Comparison of ENCODE assay signal across 8 cellular contexts in the genomic region with DNA sequence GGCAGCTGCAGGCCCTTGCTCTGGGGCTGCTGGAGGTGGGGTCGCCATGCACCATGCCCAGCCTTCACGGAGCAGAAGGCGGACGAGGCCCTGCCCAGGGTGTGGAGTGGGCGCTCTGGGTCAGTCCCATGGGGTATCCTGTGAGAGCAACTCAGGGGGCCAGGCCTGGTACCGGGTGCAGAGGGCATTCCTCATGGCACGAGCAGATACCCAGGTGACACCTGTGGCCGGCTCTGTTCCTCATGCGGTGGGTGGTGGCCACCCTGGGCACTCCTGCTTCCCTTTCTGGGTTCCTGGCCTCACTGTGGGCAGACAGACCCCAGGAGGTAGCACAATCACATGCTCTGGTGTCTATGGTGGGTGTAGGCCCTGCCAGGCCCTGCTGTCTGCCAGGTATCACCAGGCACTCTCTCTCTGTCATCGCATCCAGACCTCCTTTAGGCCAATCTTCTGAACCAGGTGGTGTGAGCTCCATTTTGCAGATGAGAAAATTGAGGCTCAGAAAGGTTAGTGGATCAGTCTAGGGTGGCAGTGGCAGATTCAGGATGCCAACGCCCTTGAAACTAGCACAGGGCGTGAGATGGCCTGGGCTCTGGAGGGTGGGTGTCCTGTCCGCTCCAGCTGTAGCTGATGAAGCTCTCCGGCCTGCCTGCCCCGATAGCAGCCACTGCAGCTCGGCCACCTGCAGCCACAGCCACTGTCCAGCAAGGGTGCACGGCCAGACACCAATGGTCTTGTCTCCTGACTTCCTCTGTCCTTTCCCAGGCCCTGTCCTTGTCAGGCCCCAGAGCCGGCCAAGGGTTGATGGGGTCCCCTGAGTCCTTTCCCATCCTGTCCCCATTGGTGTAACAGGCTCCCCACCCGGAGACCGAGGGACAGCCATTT. TPM values are rescaled to one million over a fixed set of nuclear protein-coding genes. Genes with fewer than 3 reads are reported as not detected.
A peak's percentile ranks its signal among the peaks of the same experiment; 100 is the strongest.
DNase-seq lines count a peak whose midpoint lies in the region; ATAC-seq, FAIRE-seq and TF ChIP-seq lines count a peak whose summit lies in the region.
"Had no signal": no experiment of that assay in that cellular context is flagged by ENCODE, and none has a peak within 500 bp of the region (broad histone marks: within the 10 kb centered on the region; RNA-seq: fewer than 3 reads in every experiment).

No MANE protein-coding gene starts in this region.

- H3K4me3 ChIP-seq in IMR-90 (ENCODE audit: insufficient read depth, low read depth, low read length): no peak overlapping the region
- H3K4me3 ChIP-seq in HepG2 (replicated peaks in 1 of 3; ENCODE audit: insufficient read depth in 1 of 3, low read depth in 2 of 3, low read length in 3 of 3): no peak overlapping the region
- peak overlapping the region; percentile 38 for H3K4me3 ChIP-seq in suprapubic skin

- peak overlapping the region; percentile 87 for H3K14ac ChIP-seq in IMR-90 (replicated peaks; ENCODE audit: low read depth, low read length)

- no peaks in the 10 kb centered on the region for H3K9me3 ChIP-seq in IMR-90 (ENCODE audit: control insufficient read depth, insufficient read depth, low read length)
- no peaks in the 10 kb centered on the region for H3K9me3 ChIP-seq in HepG2 (ENCODE audit: low read length)
- no peaks in the 10 kb centered on the region for H3K9me3 ChIP-seq in suprapubic skin

- peak overlapping the region; percentile 79 for H3K18ac ChIP-seq in IMR-90 (ENCODE audit: low read depth, low read length)

- TF ChIP-seq POLR2A in IMR-90 (IDR thresholded peaks at IDR 0.05; ENCODE audit: low read depth, low read length) (no peak), HepG2 (IDR thresholded peaks at IDR 0.05; ENCODE audit: insufficient read depth in 1 of 2, low read depth in 2 of 2, low read length in 2 of 2) (no peak), suprapubic skin (IDR thresholded peaks at IDR 0.05) (no peak)

- H3K27me3 Mint-ChIP-seq in activated naive CD8-positive, alpha-beta T cell treated with anti-CD3 and anti-CD28 coated beads, Interleukin-2, amount 50 U/mL, for 24 hours: no peaks in the 10 kb centered on the region

- H3K27me3 ChIP-seq in IMR-90 (ENCODE audit: control insufficient read depth, insufficient read depth, low read length) (no peaks in the 10 kb centered on the region), HepG2 (ENCODE audit: control insufficient read depth in 1 of 2, insufficient read depth in 2 of 2, low read length in 2 of 2) (no peaks in the 10 kb centered on the region), suprapubic skin (no peaks in the 10 kb centered on the region)

- in situ Hi-C loops in IMR-90 (cut with MboI; ENCODE audit: low sequenced_read_pairs): no loop called here
- in situ Hi-C loops in HepG2 (cut with HindIII; ENCODE audit: extremely low pct_ligation_motif_present, low pct_unique_long_range_greater_than_20kb): no loop called here

- WGBS in IMR-90 (ENCODE audit: extremely low coverage in 2 of 2, insufficient read length in 1 of 2), 2 experiments: 92% methylated on average over 13 of the region's 20 CpGs; no CpG with 5 or more reads in 1 of the 2 experiments
- 76% methylated on average over 3 of the region's 20 CpGs for WGBS in HepG2 (ENCODE audit: low lambda C conversion rate)
- WGBS in suprapubic skin: 82% methylated on average over 8 of the region's 20 CpGs

- peaks cover 41 to 61% of the 10 kb centered on the region in 2 experiments for H3K79me1 ChIP-seq in IMR-90 (ENCODE audit: low read depth in 1 of 2, low read length in 2 of 2)

- H3K36me3 Mint-ChIP-seq in activated naive CD8-positive, alpha-beta T cell treated with anti-CD3 and anti-CD28 coated beads, Interleukin-2, amount 50 U/mL, for 24 hours (ENCODE audit: low read depth): no peaks in the 10 kb centered on the region

- TF ChIP-seq CTCF in IMR-90 (conservative IDR thresholded peaks at IDR 0.05; ENCODE audit: low read depth, low read length) (no peak), HepG2 (CRISPR knock-in tag; IDR thresholded peaks at IDR 0.05) (no peak), suprapubic skin (IDR thresholded peaks at IDR 0.05) (no peak)

- DNase-seq in IMR-90: no peak
- DNase-seq in activated naive CD8-positive, alpha-beta T cell treated with anti-CD3 and anti-CD28 coated beads, Interleukin-2, amount 50 U/mL, for 24 hours: no peak
- DNase-seq in HepG2 (ENCODE audit: low spot score): no peak
- no peak for DNase-seq in suprapubic skin (ENCODE audit: low spot score in 2 of 2)
- DNase-seq in NCI-H146 treated with DMSO at 0.1 percent for 48 hours (lab: John Stamatoyannopoulos, UW; ENCODE audit: unreplicated experiment): no peak
- no peak for DNase-seq in mesenteric fat pad (ENCODE audit: low spot score)
- DNase-seq: activated CD4-positive, alpha-beta T cell treated with anti-CD3 and anti-CD28 coated beads for 48 hours had no signal

- peak overlapping the region; percentile 58; the same call in 1 of the 3 replicates for H2BK15ac ChIP-seq in IMR-90 (ENCODE audit: low read depth, low read length)

- peak overlapping the region; percentile 59 for H3K4me3 Mint-ChIP-seq in activated naive CD8-positive, alpha-beta T cell treated with anti-CD3 and anti-CD28 coated beads, Interleukin-2, amount 50 U/mL, for 24 hours

- H3K27ac Mint-ChIP-seq in activated naive CD8-positive, alpha-beta T cell treated with anti-CD3 and anti-CD28 coated beads, Interleukin-2, amount 50 U/mL, for 24 hours: peak overlapping the region; percentile 76

- dilution Hi-C loops in IMR-90 (cut with HindIII; ENCODE audit: low sequenced_read_pairs, unreplicated experiment): no loop called here

- peaks cover 59% of the 10 kb centered on the region for H3K4me1 Mint-ChIP-seq in activated naive CD8-positive, alpha-beta T cell treated with anti-CD3 and anti-CD28 coated beads, Interleukin-2, amount 50 U/mL, for 24 hours

- no peaks in the 10 kb centered on the region for H3K79me2 ChIP-seq in HepG2 (ENCODE audit: insufficient read depth, low read length)

- H3K4me2 ChIP-seq in IMR-90 (ENCODE audit: low read depth, low read length): peak overlapping the region; percentile 41; the same call in 1 of the 2 replicates
- H3K4me2 ChIP-seq in HepG2 (ENCODE audit: low read depth, low read length): no peak overlapping the region

- peaks cover 10% of the 10 kb centered on the region for H3K9me1 ChIP-seq in IMR-90 (ENCODE audit: insufficient read depth, low read length)

- TF ChIP-seq RAD21 in IMR-90 (IDR thresholded peaks at IDR 0.05; ENCODE audit: low read length): no peak
- no peak for TF ChIP-seq RAD21 in HepG2 (CRISPR knock-in tag; IDR thresholded peaks at IDR 0.05)

- peak overlapping the region; percentile 78 for H2AFZ ChIP-seq in IMR-90 (replicated peaks; ENCODE audit: low read length, poor library complexity)
- no peak overlapping the region for H2AFZ ChIP-seq in HepG2 (ENCODE audit: low read length)

- ATAC-seq in IMR-90 (ENCODE audit: low read depth) (no peak), HepG2 (no peak), HG02798 (IDR thresholded peaks at IDR 0.05; ENCODE audit: poor library complexity, unreplicated experiment) (no peak)
- no peak for ATAC-seq in activated naive CD8-positive, alpha-beta T cell treated with anti-CD3 and anti-CD28 coated beads, Interleukin-2, amount 50 U/mL, for 24 hours

- intact Hi-C loops in IMR-90 (cut with micrococcal nuclease) (no loop called here), HepG2 (cut with micrococcal nuclease; ENCODE audit: unreplicated experiment) (no loop called here)

- H3K23ac ChIP-seq in IMR-90 (ENCODE audit: low read depth, low read length): peak overlapping the region; percentile 93

- peak overlapping the region; percentile 67 for H2BK5ac ChIP-seq in IMR-90 (ENCODE audit: low read depth, low read length, poor library complexity, severe bottlenecking)

- CTCF ChIA-PET in IMR-90 (lab: Yijun Ruan, JAX) (interaction anchor here (0.9 kb wide), 1 partner anchor 15 kb away, joined by 5 read pairs; a partner anchor contains a TSS), HepG2 (lab: Yijun Ruan, JAX; ENCODE audit: low intra/inter-chr PET ratio, low total read pairs) (no interaction called here)

- peaks cover 37% of the 10 kb centered on the region for H3K4me1 ChIP-seq in IMR-90 (ENCODE audit: control insufficient read depth, insufficient read depth, low read length)
- peaks cover 5% of the 10 kb centered on the region; the same call in 1 of the 2 replicates for H3K4me1 ChIP-seq in HepG2 (ENCODE audit: insufficient read depth, low read length)
- peaks cover 63% of the 10 kb centered on the region for H3K4me1 ChIP-seq in suprapubic skin

- H4K8ac ChIP-seq in IMR-90 (ENCODE audit: low read depth in 2 of 2, low read length in 2 of 2): peak overlapping the region in 1 of 2 experiments; percentile 93; a peak in 2 of 4 replicates

- TF ChIP-seq EP300 in HepG2 (IDR thresholded peaks at IDR 0.05; ENCODE audit: low read depth in 2 of 2, low read length in 2 of 2): no peak
- TF ChIP-seq EP300 in HepG2 (CRISPR knock-in tag; IDR thresholded peaks at IDR 0.05; ENCODE audit: borderline replicate concordance): no peak
- TF ChIP-seq EP300 in suprapubic skin (IDR thresholded peaks at IDR 0.05): no peak

- no peak overlapping the region for H3K56ac ChIP-seq in IMR-90 (ENCODE audit: extremely low read depth, insufficient read depth, low read length)

- H4K20me1 ChIP-seq in IMR-90 (ENCODE audit: insufficient read depth, low read length) (peaks cover 21% of the 10 kb centered on the region), HepG2 (ENCODE audit: insufficient read depth, low read length) (no peaks in the 10 kb centered on the region)

- H3K9me3 Mint-ChIP-seq in activated naive CD8-positive, alpha-beta T cell treated with anti-CD3 and anti-CD28 coated beads, Interleukin-2, amount 50 U/mL, for 24 hours: no peaks in the 10 kb centered on the region

- FAIRE-seq in HepG2 (lab: Jason Lieb, UNC): no peak

- H4K91ac ChIP-seq in IMR-90 (ENCODE audit: insufficient read depth, low read depth, low read length): peak overlapping the region; percentile 80

- no peaks in the 10 kb centered on the region for H3K36me3 ChIP-seq in IMR-90 (ENCODE audit: control insufficient read depth, insufficient read depth, low read length)
- no peaks in the 10 kb centered on the region for H3K36me3 ChIP-seq in HepG2 (replicated peaks in 1 of 2; ENCODE audit: control insufficient read depth in 1 of 2, insufficient read depth in 2 of 2, low read length in 2 of 2)
- peaks cover 8% of the 10 kb centered on the region for H3K36me3 ChIP-seq in suprapubic skin

- BruUV-seq in IMR-90 (replicated peaks; lab: Mats Ljungman, UMichigan) (no TSS peak), HepG2 (replicated peaks; lab: Mats Ljungman, UMichigan) (no TSS peak)

- H3K9ac ChIP-seq in IMR-90 (ENCODE audit: low read depth, low read length) (peak overlapping the region; percentile 49), HepG2 (ENCODE audit: insufficient read depth, low read depth, low read length) (no peak overlapping the region)

- peak overlapping the region; percentile 73 for H2AK9ac ChIP-seq in IMR-90 (replicated peaks; ENCODE audit: low read depth, low read length, poor library complexity)

- H2BK20ac ChIP-seq in IMR-90 (ENCODE audit: low read depth, low read length): no peak overlapping the region; the same call in 1 of the 2 replicates

- peak overlapping the region; percentile 85 for H4K5ac ChIP-seq in IMR-90 (ENCODE audit: low read depth, low read length)

- H2AK5ac ChIP-seq in IMR-90 (ENCODE audit: low read depth, low read length): peak overlapping the region; percentile 98

- POLR2A ChIA-PET in IMR-90 (lab: Charles Lee; ENCODE audit: unreplicated experiment) (no interaction called here), HepG2 (lab: Yijun Ruan, JAX) (no interaction called here)

- H3K27ac ChIP-seq in IMR-90 (ENCODE audit: insufficient read depth, low read length) (peak overlapping the region; percentile 48), HepG2 (ENCODE audit: extremely low read length, insufficient read depth, low read length) (no peak overlapping the region), suprapubic skin (peak overlapping the region; percentile 80)

- H3K4ac ChIP-seq in IMR-90 (ENCODE audit: low read depth, low read length): peak overlapping the region; percentile 80

- peak overlapping the region; percentile 76 for H2BK120ac ChIP-seq in IMR-90 (ENCODE audit: low read depth, low read length)

RNA-seq across cellular contexts. Expression of a gene that starts 15.1 kb away (rescaled TPM):
- total RNA-seq in IMR-90 (2012; rRNA removed) (43.0 and 46.8 TPM in 2 replicates), HepG2 (2016; rRNA removed; fragmentation: Illumina TruSeq; extraction: Trizol) (14.6 and 20.7 TPM in 2 replicates), suprapubic skin (10 to 100 TPM; 60.5 to 91.0 (median 73.4) TPM), mesenteric fat pad (54.3 TPM)
- polyA plus RNA-seq in IMR-90 (2012; rRNA removed) (62.0 and 68.0 TPM in 2 replicates), HepG2 (2011; rRNA removed) (15.8 and 17.6 TPM in 2 replicates)
- polyA plus RNA-seq in IMR-90 (2012; cell fraction: cytosol; rRNA removed): 52.8 and 75.7 TPM in 2 replicates
- polyA plus RNA-seq in IMR-90 (2012; cell fraction: nucleus; rRNA removed; ENCODE audit: low replicate concordance): 126 and 364 TPM in 2 replicates
- 11.9 and 13.2 TPM in 2 replicates for total RNA-seq in HepG2 (2016; cell fraction: cytosol; rRNA removed; fragmentation: Illumina TruSeq; extraction: Trizol; ENCODE audit: low read depth)
- 11.6 and 19.8 TPM in 2 replicates for total RNA-seq in HepG2 (2016; cell fraction: insoluble cytoplasmic fraction; rRNA removed; fragmentation: Illumina TruSeq; extraction: Trizol)
- 26.9 and 29.6 TPM in 2 replicates for total RNA-seq in HepG2 (2016; cell fraction: membrane; rRNA removed; fragmentation: Illumina TruSeq; extraction: Trizol)
- total RNA-seq in HepG2 (2016; cell fraction: nucleus; rRNA removed; fragmentation: Illumina TruSeq; extraction: Trizol): 18.5 and 22.1 TPM in 2 replicates
- polyA plus RNA-seq in HepG2 (2011; cell fraction: cytosol; rRNA removed): 8.8 and 15.2 TPM in 2 replicates
- polyA plus RNA-seq in HepG2 (2011; cell fraction: nucleus; rRNA removed): 108 and 162 TPM in 2 replicates
- polyA plus RNA-seq in HepG2 (2012): 11.6 and 19.4 TPM in 2 replicates
- 18.6 and 18.8 TPM in 2 replicates for polyA plus RNA-seq in HepG2 (2016; cell fraction: cytosol; fragmentation: Illumina TruSeq; extraction: Trizol; ENCODE audit: low read depth)
- polyA plus RNA-seq in HepG2 (2016; cell fraction: insoluble cytoplasmic fraction; fragmentation: Illumina TruSeq; extraction: Trizol; ENCODE audit: low read depth): 21.9 and 30.3 TPM in 2 replicates
- 44.5 and 49.9 TPM in 2 replicates for polyA plus RNA-seq in HepG2 (2016; cell fraction: membrane; fragmentation: Illumina TruSeq; extraction: Trizol; ENCODE audit: low read depth)
- 65.9 and 71.9 TPM in 2 replicates for polyA plus RNA-seq in HepG2 (2016; cell fraction: nucleus; fragmentation: Illumina TruSeq; extraction: Trizol; ENCODE audit: insufficient read depth, low read depth)
- 43.2 and 71.9 TPM in 2 replicates for polyA minus RNA-seq in HepG2 (2011; rRNA and poly(A)+ RNA removed; ENCODE audit: low replicate concordance)
- 12.3 and 14.8 TPM in 2 replicates for polyA minus RNA-seq in HepG2 (2011; cell fraction: cytosol; rRNA and poly(A)+ RNA removed)
- 15.9 and 16.9 TPM in 2 replicates for polyA minus RNA-seq in HepG2 (2011; cell fraction: nucleus; rRNA and poly(A)+ RNA removed)

RNA-seq across cellular contexts. Expression of a gene that starts 19.1 kb away (rescaled TPM):
- 23.1 and 25.8 TPM in 2 replicates for total RNA-seq in IMR-90 (2012; rRNA removed)
- polyA plus RNA-seq in IMR-90 (2012; rRNA removed): 377 and 389 TPM in 2 replicates
- polyA plus RNA-seq in IMR-90 (2012; cell fraction: cytosol; rRNA removed): 720 and 780 TPM in 2 replicates
- polyA plus RNA-seq in IMR-90 (2012; cell fraction: nucleus; rRNA removed; ENCODE audit: low replicate concordance): 135 and 153 TPM in 2 replicates
- 149 and 312 TPM in 2 replicates for total RNA-seq in HepG2 (2016; rRNA removed; fragmentation: Illumina TruSeq; extraction: Trizol)
- 310 and 356 TPM in 2 replicates for total RNA-seq in HepG2 (2016; cell fraction: cytosol; rRNA removed; fragmentation: Illumina TruSeq; extraction: Trizol; ENCODE audit: low read depth)
- total RNA-seq in HepG2 (2016; cell fraction: insoluble cytoplasmic fraction; rRNA removed; fragmentation: Illumina TruSeq; extraction: Trizol): 138 and 308 TPM in 2 replicates
- total RNA-seq in HepG2 (2016; cell fraction: membrane; rRNA removed; fragmentation: Illumina TruSeq; extraction: Trizol): 284 and 347 TPM in 2 replicates
- 197 and 254 TPM in 2 replicates for total RNA-seq in HepG2 (2016; cell fraction: nucleus; rRNA removed; fragmentation: Illumina TruSeq; extraction: Trizol)
- polyA plus RNA-seq in HepG2 (2011; rRNA removed): 355 and 407 TPM in 2 replicates
- 510 and 850 TPM in 2 replicates for polyA plus RNA-seq in HepG2 (2011; cell fraction: cytosol; rRNA removed)
- 205 and 210 TPM in 2 replicates for polyA plus RNA-seq in HepG2 (2011; cell fraction: nucleus; rRNA removed)
- polyA plus RNA-seq in HepG2 (2012): 127 and 170 TPM in 2 replicates
- 699 and 772 TPM in 2 replicates for polyA plus RNA-seq in HepG2 (2016; cell fraction: cytosol; fragmentation: Illumina TruSeq; extraction: Trizol; ENCODE audit: low read depth)
- polyA plus RNA-seq in HepG2 (2016; cell fraction: insoluble cytoplasmic fraction; fragmentation: Illumina TruSeq; extraction: Trizol; ENCODE audit: low read depth): 298 and 351 TPM in 2 replicates
- polyA plus RNA-seq in HepG2 (2016; cell fraction: membrane; fragmentation: Illumina TruSeq; extraction: Trizol; ENCODE audit: low read depth): 584 and 631 TPM in 2 replicates
- polyA plus RNA-seq in HepG2 (2016; cell fraction: nucleus; fragmentation: Illumina TruSeq; extraction: Trizol; ENCODE audit: insufficient read depth, low read depth): 829 and 892 TPM in 2 replicates
- polyA minus RNA-seq in HepG2 (2011; rRNA and poly(A)+ RNA removed; ENCODE audit: low replicate concordance): 1.3 and 126 TPM in 2 replicates
- polyA minus RNA-seq in HepG2 (2011; cell fraction: cytosol; rRNA and poly(A)+ RNA removed): 66.8 and 86.0 TPM in 2 replicates
- 18.5 and 19.3 TPM in 2 replicates for polyA minus RNA-seq in HepG2 (2011; cell fraction: nucleus; rRNA and poly(A)+ RNA removed)
- 10 to 100 TPM in 3 of 4 donors, 1 to 10 TPM in 1; 9.1 to 22.6 (median 13.9) TPM for total RNA-seq in suprapubic skin
- total RNA-seq in mesenteric fat pad: 13.9 TPM

RNA-seq across cellular contexts. Expression of a gene that starts 29.2 kb away (rescaled TPM):
- total RNA-seq in IMR-90 (2012; rRNA removed): 0.18 and 0.28 TPM in 2 replicates
- polyA plus RNA-seq in IMR-90 (2012; rRNA removed): 0.09 and 0.19 TPM in 2 replicates
- 0.16 and 0.19 TPM in 2 replicates for polyA plus RNA-seq in IMR-90 (2012; cell fraction: cytosol; rRNA removed)
- polyA plus RNA-seq in IMR-90 (2012; cell fraction: nucleus; rRNA removed; ENCODE audit: low replicate concordance): 0.49 and 1.0 TPM in 2 replicates
- total RNA-seq in HepG2 (2016; rRNA removed; fragmentation: Illumina TruSeq; extraction: Trizol): 0.13 TPM in 1 of 2 replicates, not detected in the other
- not detected in 2 replicates for total RNA-seq in HepG2 (2016; cell fraction: cytosol; rRNA removed; fragmentation: Illumina TruSeq; extraction: Trizol; ENCODE audit: low read depth)
- 0.11 TPM in 1 of 2 replicates, not detected in the other for total RNA-seq in HepG2 (2016; cell fraction: insoluble cytoplasmic fraction; rRNA removed; fragmentation: Illumina TruSeq; extraction: Trizol)
- 0.15 TPM in 1 of 2 replicates, not detected in the other for total RNA-seq in HepG2 (2016; cell fraction: membrane; rRNA removed; fragmentation: Illumina TruSeq; extraction: Trizol)
- 0.25 TPM in 1 of 2 replicates, not detected in the other for total RNA-seq in HepG2 (2016; cell fraction: nucleus; rRNA removed; fragmentation: Illumina TruSeq; extraction: Trizol)
- polyA plus RNA-seq in HepG2 (2011; rRNA removed): 0.21 and 0.22 TPM in 2 replicates
- 0.12 and 0.19 TPM in 2 replicates for polyA plus RNA-seq in HepG2 (2011; cell fraction: cytosol; rRNA removed)
- 0.43 and 0.85 TPM in 2 replicates for polyA plus RNA-seq in HepG2 (2011; cell fraction: nucleus; rRNA removed)
- polyA plus RNA-seq in HepG2 (2012): 0.27 TPM in 1 of 2 replicates, not detected in the other
- polyA plus RNA-seq in HepG2 (2016; cell fraction: cytosol; fragmentation: Illumina TruSeq; extraction: Trizol; ENCODE audit: low read depth): 0.08 TPM in 1 of 2 replicates, not detected in the other
- polyA plus RNA-seq in HepG2 (2016; cell fraction: insoluble cytoplasmic fraction; fragmentation: Illumina TruSeq; extraction: Trizol; ENCODE audit: low read depth): 0.15 TPM in 1 of 2 replicates, not detected in the other
- polyA plus RNA-seq in HepG2 (2016; cell fraction: membrane; fragmentation: Illumina TruSeq; extraction: Trizol; ENCODE audit: low read depth): 0.21 TPM in 1 of 2 replicates, not detected in the other
- polyA plus RNA-seq in HepG2 (2016; cell fraction: nucleus; fragmentation: Illumina TruSeq; extraction: Trizol; ENCODE audit: insufficient read depth, low read depth): 0.41 TPM in 1 of 2 replicates, not detected in the other
- polyA minus RNA-seq in HepG2 (2011; rRNA and poly(A)+ RNA removed; ENCODE audit: low replicate concordance): 0.58 and 0.90 TPM in 2 replicates
- polyA minus RNA-seq in HepG2 (2011; cell fraction: cytosol; rRNA and poly(A)+ RNA removed): not detected in 2 replicates
- polyA minus RNA-seq in HepG2 (2011; cell fraction: nucleus; rRNA and poly(A)+ RNA removed): 0.50 and 0.52 TPM in 2 replicates
- 1 to 10 TPM in 3 of 4 donors, under 1 TPM in 1; 0.80 to 3.0 (median 2.6) TPM for total RNA-seq in suprapubic skin
- total RNA-seq in mesenteric fat pad: not detected
